In the genomic region with DNA sequence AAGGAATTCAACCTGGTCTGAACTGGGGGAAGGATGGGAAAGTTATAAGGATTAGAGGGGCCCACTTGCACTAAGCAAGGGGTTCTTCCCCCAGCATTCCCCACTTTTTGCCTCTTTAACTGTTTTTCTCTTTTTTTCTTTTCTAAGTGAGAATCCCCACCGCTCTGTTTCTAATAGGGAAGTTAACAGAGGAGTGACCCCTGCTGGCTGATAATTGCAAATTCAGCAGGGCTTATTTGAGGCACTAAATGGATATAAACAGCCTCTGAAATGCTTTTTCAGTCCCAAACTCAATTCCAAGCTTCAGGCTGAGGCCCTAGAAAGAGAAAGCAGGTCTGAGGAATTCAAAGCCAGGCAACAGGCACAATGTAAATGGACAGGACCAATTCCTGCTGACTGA, we compare ENCODE assay signal across 9 cellular contexts. TPM values are rescaled to one million over a fixed set of nuclear protein-coding genes. Genes with fewer than 3 reads are reported as not detected.
A peak's percentile ranks its signal among the peaks of the same experiment; 100 is the strongest.
DNase-seq lines count a peak whose midpoint lies in the region; ATAC-seq and TF ChIP-seq lines count a peak whose summit lies in the region.
"Had no signal": no experiment of that assay in that cellular context is flagged by ENCODE, and none has a peak within 500 bp of the region (broad histone marks: within the 10 kb centered on the region; RNA-seq: fewer than 3 reads in every experiment).

No MANE protein-coding gene starts in this region.

- peak; percentile 40 for DNase-seq in A673 (ENCODE audit: low spot score)
- DNase-seq in GM10266 (ENCODE audit: extremely low spot score): no peak
- peak; percentile 33 for DNase-seq in RPMI7951 (ENCODE audit: low read depth)
- DNase-seq in fibroblast of mammary gland (ENCODE audit: low read depth): peak; percentile 41
- no peak for DNase-seq in COLO668 (lab: John Stamatoyannopoulos, UW; ENCODE audit: unreplicated experiment)
- DNase-seq in T-helper 9 cell: no peak
- no peak for DNase-seq in GOT3 (lab: John Stamatoyannopoulos, UW)
- DNase-seq in sciatic nerve (ENCODE audit: low spot score): no peak
- DNase-seq: activated CD8-positive, alpha-beta memory T cell treated with anti-CD3 and anti-CD28 coated beads for 24 hours had no signal

- intact Hi-C loops in A673 (cut with micrococcal nuclease; ENCODE audit: unreplicated experiment) (no loop called here), sciatic nerve (cut with DNase I) (no loop called here)

- no peak for ATAC-seq in sciatic nerve

- H3K36me3 ChIP-seq in A673 (ENCODE audit: insufficient read depth, low read length, poor library complexity, severe bottlenecking): no peaks in the 10 kb centered on the region

- no peak overlapping the region for H3K27ac ChIP-seq in A673 (ENCODE audit: low read depth, low read length, poor library complexity, severe bottlenecking)

- POLR2A ChIA-PET in A673 (lab: Charles Lee; ENCODE audit: low non-redundant PET): no interaction called here

- no peaks in the 10 kb centered on the region for H3K9me3 ChIP-seq in A673 (ENCODE audit: low read depth, low read length, poor library complexity, severe bottlenecking)

- no peaks in the 10 kb centered on the region for H3K27me3 ChIP-seq in A673 (replicated peaks; ENCODE audit: insufficient read depth, low read depth, low read length, poor library complexity)

- H3K4me1 ChIP-seq in A673 (ENCODE audit: insufficient read depth, low read length, poor library complexity, severe bottlenecking): peaks cover 3% of the 10 kb centered on the region

- CTCF ChIA-PET in A673 (lab: Charles Lee): no interaction called here

- no TSS peak for BruUV-seq in A673 (replicated peaks; lab: Mats Ljungman, UMichigan)

- no peak overlapping the region for H3K4me3 ChIP-seq in A673 (ENCODE audit: low read depth, low read length, poor library complexity, severe bottlenecking)
- no peak overlapping the region for H3K4me3 ChIP-seq in fibroblast of mammary gland (ENCODE audit: control insufficient read depth, low read depth, low read length)

- TF ChIP-seq CTCF in A673 (conservative IDR thresholded peaks at IDR 0.05; ENCODE audit: low read depth, low read length) (peak; percentile 63), GM10266 (IDR thresholded peaks at IDR 0.05; ENCODE audit: control insufficient read depth, insufficient read depth, low read depth, missing control alignments) (peak; percentile 51), fibroblast of mammary gland (conservative IDR thresholded peaks at IDR 0.05; ENCODE audit: control insufficient read depth, insufficient read depth, low read depth, low read length) (peak; percentile 62)

RNA-seq across cellular contexts. Expression of gene CEACAM21, which starts 38.2 kb away (rescaled TPM):
- total RNA-seq in A673 (2021): 4.3 and 6.1 TPM in 2 replicates
- not detected in 2 replicates for total RNA-seq in RPMI7951 (2014; rRNA removed; shearing (Covaris generic))
- total RNA-seq in sciatic nerve: 2.5 TPM

Comparison
In these comparisons a context has a peak if more than half of its experiments do, and no peak if none do; other contexts are left out.
1. DNase-seq: peak in A673 (single experiment), RPMI7951 (single experiment) and fibroblast of mammary gland (single experiment); none in GM10266 (single experiment), COLO668 (single experiment), T-helper 9 cell (single experiment), GOT3 (single experiment) and sciatic nerve (single experiment).
2. Peak in every context shown above with its lines, with median percentiles within 50 percentile points of each other: CTCF ChIP-seq.